In genomic region chr3:118863731-118864322, GRCh38 we compare ENCODE assay signal across 10 cellular contexts.
DNase-seq lines count a peak whose midpoint lies in the region; ATAC-seq, FAIRE-seq and TF ChIP-seq lines count a peak whose summit lies in the region.
"Had no signal": no experiment of that assay in that cellular context is flagged by ENCODE, and none has a peak within 500 bp of the region (broad histone marks: within the 10 kb centered on the region; RNA-seq: fewer than 3 reads in every experiment).

No MANE protein-coding gene starts in this region.

- in situ Hi-C loops in Panc1 (cut with HindIII; ENCODE audit: low pct_unique_long_range_greater_than_20kb, low sequenced_read_pairs): no loop called here

- H3K27ac ChIP-seq in Panc1 (ENCODE audit: low read length): no peak overlapping the region

- no peaks in the 10 kb centered on the region for H3K9me3 ChIP-seq in Panc1 (ENCODE audit: control insufficient read depth, insufficient read depth, low read depth, low read length)

- H3K4me1 Mint-ChIP-seq in stimulated activated effector memory CD8-positive, alpha-beta T cell treated with anti-CD3 and anti-CD28 coated beads, Interleukin-12 subunit alpha, Interleukin-12 subunit beta, amount 100 ng/mL, for 72 hours: no peaks in the 10 kb centered on the region

- POLR2A ChIA-PET in Panc1 (lab: Charles Lee): no interaction called here

- DNase-seq in activated CD4-positive, alpha-beta T cell treated with anti-CD3 and anti-CD28 coated beads for 48 hours: peak; percentile 26
- no peak for DNase-seq in activated CD4-positive, alpha-beta T cell treated with anti-CD3 and anti-CD28 coated beads for 1 hour
- DNase-seq in Panc1 (ENCODE audit: low read depth, low spot score) (no peak), H7 (no peak), SKM-1 (lab: John Stamatoyannopoulos, UW; ENCODE audit: unreplicated experiment) (no peak), GM12892 (ENCODE audit: insufficient read length) (no peak)
- DNase-seq in stimulated activated effector memory CD8-positive, alpha-beta T cell treated with anti-CD3 and anti-CD28 coated beads, Interleukin-12 subunit alpha, Interleukin-12 subunit beta, amount 100 ng/mL, for 72 hours (ENCODE audit: low spot score in 2 of 2): no peak
- DNase-seq: activated CD8-positive, alpha-beta memory T cell treated with anti-CD3 and anti-CD28 coated beads, Interleukin-2, amount 50 U/mL, for 48 hours had no signal

- H3K27me3 ChIP-seq in Panc1 (ENCODE audit: control insufficient read depth, insufficient read depth, low read length) (no peaks in the 10 kb centered on the region), H7 (ENCODE audit: control insufficient read depth, insufficient read depth, low read length) (no peaks in the 10 kb centered on the region)

- BruUV-seq in Panc1 (replicated peaks; lab: Mats Ljungman, UMichigan): no TSS peak

- H3K36me3 ChIP-seq in Panc1 (ENCODE audit: control insufficient read depth, insufficient read depth, low read length) (no peaks in the 10 kb centered on the region), H7 (replicated peaks; ENCODE audit: control insufficient read depth, insufficient read depth, low read length) (no peaks in the 10 kb centered on the region)

- H3K36me3 Mint-ChIP-seq in stimulated activated effector memory CD8-positive, alpha-beta T cell treated with anti-CD3 and anti-CD28 coated beads, Interleukin-12 subunit alpha, Interleukin-12 subunit beta, amount 100 ng/mL, for 72 hours: no peaks in the 10 kb centered on the region

- no peak overlapping the region for H3K4me3 Mint-ChIP-seq in stimulated activated effector memory CD8-positive, alpha-beta T cell treated with anti-CD3 and anti-CD28 coated beads, Interleukin-12 subunit alpha, Interleukin-12 subunit beta, amount 100 ng/mL, for 72 hours

- no peak for TF ChIP-seq POLR2A in GM12892 (IDR thresholded peaks at IDR 0.05; ENCODE audit: low read depth, low read length)

- H3K4me3 ChIP-seq in Panc1 (ENCODE audit: low read depth in 2 of 2, low read length in 2 of 2) (no peak overlapping the region), H7 (ENCODE audit: insufficient read depth, low read depth, low read length) (no peak overlapping the region)

- no peak for FAIRE-seq in GM12892 (lab: Jason Lieb, UNC)
- FAIRE-seq: urothelium cell line had no signal

- intact Hi-C loops in Panc1 (cut with micrococcal nuclease; ENCODE audit: unreplicated experiment): no loop called here

- ATAC-seq in HG02870 (IDR thresholded peaks at IDR 0.05; ENCODE audit: unreplicated experiment) (peak; percentile 90), Panc1 (no peak)
- ATAC-seq in stimulated activated effector memory CD8-positive, alpha-beta T cell treated with anti-CD3 and anti-CD28 coated beads, Interleukin-12 subunit alpha, Interleukin-12 subunit beta, amount 100 ng/mL, for 72 hours: peak; percentile 68

- no peaks in the 10 kb centered on the region for H3K4me1 ChIP-seq in Panc1 (ENCODE audit: control insufficient read depth, insufficient read depth, low read length)

- CTCF ChIA-PET in Panc1 (lab: Charles Lee): no interaction called here

- TF ChIP-seq CTCF in Panc1 (IDR thresholded peaks at IDR 0.05): peak; percentile 45

- H3K9me3 Mint-ChIP-seq in stimulated activated effector memory CD8-positive, alpha-beta T cell treated with anti-CD3 and anti-CD28 coated beads, Interleukin-12 subunit alpha, Interleukin-12 subunit beta, amount 100 ng/mL, for 72 hours: no peaks in the 10 kb centered on the region

- no peak overlapping the region for H3K27ac Mint-ChIP-seq in stimulated activated effector memory CD8-positive, alpha-beta T cell treated with anti-CD3 and anti-CD28 coated beads, Interleukin-12 subunit alpha, Interleukin-12 subunit beta, amount 100 ng/mL, for 72 hours
